7 cellular contexts compared by ENCODE assay signal in the genomic region with DNA sequence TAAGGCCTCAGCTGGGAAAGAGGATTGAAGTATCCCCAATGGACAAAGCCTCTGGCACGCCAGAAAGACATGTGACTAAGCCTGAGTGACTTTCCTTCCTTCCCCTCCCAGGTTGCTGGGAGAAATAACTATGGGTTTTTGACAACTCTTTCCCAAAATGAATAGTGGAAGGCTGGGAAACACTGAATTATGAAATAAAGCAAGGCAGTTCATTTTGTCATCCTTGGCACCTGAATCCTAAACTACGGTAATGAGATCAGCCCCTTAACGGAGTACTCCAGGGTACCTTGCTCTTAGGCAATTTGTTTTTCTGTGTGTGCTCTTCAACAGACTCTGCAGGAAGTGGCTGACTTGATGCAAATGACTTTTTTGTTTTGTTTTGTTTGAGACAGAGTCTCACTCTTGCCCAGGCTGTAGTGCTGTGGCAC.
DNase-seq lines count a peak whose midpoint lies in the region; ATAC-seq, FAIRE-seq and TF ChIP-seq lines count a peak whose summit lies in the region.

No MANE protein-coding gene starts in this region.

- no peaks in the 10 kb centered on the region for H3K9me3 Mint-ChIP-seq in osteocyte (ENCODE audit: unreplicated experiment)

- peak; percentile 50 for DNase-seq in amniotic epithelial cell (ENCODE audit: low read depth)
- no peak for DNase-seq in osteocyte (ENCODE audit: extremely low spot score, unreplicated experiment)
- no peak for DNase-seq in hepatocyte (ENCODE audit: low spot score)
- no peak for DNase-seq in NK-92 (lab: John Stamatoyannopoulos, UW; ENCODE audit: unreplicated experiment)
- DNase-seq in frontal cortex (ENCODE audit: low spot score in 2 of 2) = no peak

- H3K36me3 ChIP-seq in hepatocyte (replicated peaks; ENCODE audit: insufficient read depth, low read depth) = no peaks in the 10 kb centered on the region

- no peak overlapping the region for H2AFZ ChIP-seq in hepatocyte

- no peaks in the 10 kb centered on the region for H3K9me2 ChIP-seq in hepatocyte (replicated peaks; ENCODE audit: insufficient read depth)

- H3K4me3 Mint-ChIP-seq in osteocyte (ENCODE audit: unreplicated experiment) = no peak overlapping the region

- H3K4me2 ChIP-seq in hepatocyte = no peak overlapping the region

- no peak for FAIRE-seq in frontal cortex (lab: Jason Lieb, UNC)

- H3K27me3 Mint-ChIP-seq in osteocyte (ENCODE audit: unreplicated experiment) = no peaks in the 10 kb centered on the region

- H3K4me1 Mint-ChIP-seq in osteocyte (ENCODE audit: unreplicated experiment) = peaks cover 31% of the 10 kb centered on the region

- no peaks in the 10 kb centered on the region for H3K9me3 ChIP-seq in hepatocyte (ENCODE audit: low read depth)

- WGBS in hepatocyte (ENCODE audit: low lambda C conversion rate, missing lambda C conversion rate) = 87% methylated on average over 3 of the region's 3 CpGs

- peak overlapping the region; percentile 35 for H3K27ac Mint-ChIP-seq in osteocyte (ENCODE audit: unreplicated experiment)

- TF ChIP-seq CTCF in osteocyte (IDR thresholded peaks at IDR 0.05) (no peak), hepatocyte (IDR thresholded peaks at IDR 0.05; ENCODE audit: poor library complexity) (no peak)

- no peaks in the 10 kb centered on the region for H3K36me3 Mint-ChIP-seq in osteocyte (ENCODE audit: unreplicated experiment)

- H3K27ac ChIP-seq in hepatocyte = no peak overlapping the region

- H4K20me1 ChIP-seq in hepatocyte (ENCODE audit: insufficient read depth, poor library complexity, severe bottlenecking) = no peaks in the 10 kb centered on the region

- peaks cover 9% of the 10 kb centered on the region for H3K4me1 ChIP-seq in hepatocyte (ENCODE audit: insufficient read depth)

- no peak overlapping the region for H3K4me3 ChIP-seq in hepatocyte

- H3K27me3 ChIP-seq in hepatocyte = no peaks in the 10 kb centered on the region

- peak; percentile 91 for ATAC-seq in GM19324 (IDR thresholded peaks at IDR 0.05; ENCODE audit: low FRiP score, unreplicated experiment)
- ATAC-seq in HG02938 (IDR thresholded peaks at IDR 0.05; ENCODE audit: unreplicated experiment) = peak; percentile 95

- no peaks in the 10 kb centered on the region for H3K79me2 ChIP-seq in hepatocyte
